Comparison of ENCODE assay signal across 1 cellular context in the genomic region with DNA sequence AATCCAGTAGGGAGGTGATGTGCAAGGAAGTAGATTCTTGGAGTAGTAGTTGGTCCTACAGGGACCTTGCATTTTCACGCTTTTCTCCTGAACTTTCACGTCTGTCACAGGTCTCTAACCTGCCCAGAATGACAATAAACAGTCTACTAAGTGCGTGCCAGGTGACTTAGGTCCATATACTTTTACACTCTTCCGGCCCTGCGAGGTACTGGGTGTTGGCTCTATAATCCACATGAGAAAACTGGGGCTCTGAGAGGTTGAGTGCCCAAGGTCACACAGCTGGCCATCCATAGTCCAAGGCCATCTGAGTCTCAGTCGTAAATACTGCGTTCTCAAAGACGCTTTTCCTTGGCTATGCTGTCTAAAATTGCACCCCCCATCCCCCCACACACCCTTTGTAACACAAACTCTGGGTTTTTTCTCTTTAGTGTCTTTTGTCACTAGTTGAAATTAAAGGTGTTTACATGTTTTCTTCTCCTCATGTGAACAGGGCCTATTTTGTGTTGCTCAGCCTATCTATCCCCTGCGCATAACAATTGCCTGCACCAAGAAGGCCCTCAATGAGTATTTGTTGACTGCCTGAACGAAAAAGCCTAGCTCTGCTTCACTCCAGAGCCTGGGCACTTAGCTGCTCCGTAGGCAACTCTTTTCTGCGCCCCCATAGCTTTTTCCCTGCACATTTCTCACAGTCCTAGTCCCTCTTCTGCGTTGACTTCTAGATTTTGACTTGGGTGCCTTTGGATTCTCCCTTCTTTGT.
TF ChIP-seq lines count a peak whose summit lies in the region.

No MANE protein-coding gene starts in this region.

TF ChIP-seq in HepG2, 621 proteins besides CTCF, POLR2A, EP300 and RAD21 (continued from another document):
- TF ChIP-seq ZNF513 (CRISPR knock-in tag; conservative IDR thresholded peaks at IDR 0.05): no peak
- TF ChIP-seq ZNF335 (CRISPR knock-in tag; IDR thresholded peaks at IDR 0.05): peak; percentile 76
- TF ChIP-seq, protein P1, sequence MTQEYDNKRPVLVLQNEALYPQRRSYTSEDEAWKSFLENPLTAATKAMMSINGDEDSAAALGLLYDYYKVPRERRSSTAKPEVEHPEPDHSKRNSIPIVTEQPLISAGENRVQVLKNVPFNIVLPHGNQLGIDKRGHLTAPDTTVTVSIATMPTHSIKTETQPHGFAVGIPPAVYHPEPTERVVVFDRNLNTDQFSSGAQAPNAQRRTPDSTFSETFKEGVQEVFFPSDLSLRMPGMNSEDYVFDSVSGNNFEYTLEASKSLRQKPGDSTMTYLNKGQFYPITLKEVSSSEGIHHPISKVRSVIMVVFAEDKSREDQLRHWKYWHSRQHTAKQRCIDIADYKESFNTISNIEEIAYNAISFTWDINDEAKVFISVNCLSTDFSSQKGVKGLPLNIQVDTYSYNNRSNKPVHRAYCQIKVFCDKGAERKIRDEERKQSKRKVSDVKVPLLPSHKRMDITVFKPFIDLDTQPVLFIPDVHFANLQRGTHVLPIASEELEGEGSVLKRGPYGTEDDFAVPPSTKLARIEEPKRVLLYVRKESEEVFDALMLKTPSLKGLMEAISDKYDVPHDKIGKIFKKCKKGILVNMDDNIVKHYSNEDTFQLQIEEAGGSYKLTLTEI (CRISPR knock-in tag; conservative IDR thresholded peaks at IDR 0.05): no peak
- no peak; the same call in 1 of the 2 replicates for TF ChIP-seq ETV5 (CRISPR knock-in tag; IDR thresholded peaks at IDR 0.05; ENCODE audit: borderline replicate concordance)
- TF ChIP-seq, protein P2, sequence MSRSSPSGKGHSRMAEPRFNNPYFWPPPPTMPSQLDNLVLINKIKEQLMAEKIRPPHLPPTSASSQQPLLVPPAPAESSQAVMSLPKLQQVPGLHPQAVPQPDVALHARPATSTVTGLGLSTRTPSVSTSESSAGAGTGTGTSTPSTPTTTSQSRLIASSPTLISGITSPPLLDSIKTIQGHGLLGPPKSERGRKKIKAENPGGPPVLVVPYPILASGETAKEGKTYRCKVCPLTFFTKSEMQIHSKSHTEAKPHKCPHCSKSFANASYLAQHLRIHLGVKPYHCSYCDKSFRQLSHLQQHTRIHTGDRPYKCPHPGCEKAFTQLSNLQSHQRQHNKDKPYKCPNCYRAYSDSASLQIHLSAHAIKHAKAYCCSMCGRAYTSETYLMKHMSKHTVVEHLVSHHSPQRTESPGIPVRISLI (CRISPR knock-in tag; IDR thresholded peaks at IDR 0.05; ENCODE audit: borderline replicate concordance): 0 out of 2 replicates have a peak, but pooled peaks have one; percentile 3
- 0 out of 2 replicates have a peak, but pooled peaks have one; percentile 39 for TF ChIP-seq ZNF512B (CRISPR knock-in tag; IDR thresholded peaks at IDR 0.05; ENCODE audit: borderline replicate concordance)
- TF ChIP-seq RARA (CRISPR knock-in tag; IDR thresholded peaks at IDR 0.05): 0 out of 2 replicates have a peak, but pooled peaks have one; percentile 13
- 0 out of 2 replicates have a peak, but pooled peaks have one; percentile 5 for TF ChIP-seq KLF6 (CRISPR knock-in tag; IDR thresholded peaks at IDR 0.05)
- 0 out of 2 replicates have a peak, but pooled peaks have one; percentile 16 for TF ChIP-seq PITX1 (CRISPR knock-in tag; IDR thresholded peaks at IDR 0.05)
- no peak for TF ChIP-seq ZBED4 (CRISPR knock-in tag; IDR thresholded peaks at IDR 0.05; ENCODE audit: borderline replicate concordance)
- TF ChIP-seq MTERF4 (CRISPR knock-in tag; IDR thresholded peaks at IDR 0.05): no peak; the same call in 1 of the 2 replicates
- peak; percentile 59 for TF ChIP-seq GATAD2A (CRISPR knock-in tag; IDR thresholded peaks at IDR 0.05)
- TF ChIP-seq, protein P3, sequence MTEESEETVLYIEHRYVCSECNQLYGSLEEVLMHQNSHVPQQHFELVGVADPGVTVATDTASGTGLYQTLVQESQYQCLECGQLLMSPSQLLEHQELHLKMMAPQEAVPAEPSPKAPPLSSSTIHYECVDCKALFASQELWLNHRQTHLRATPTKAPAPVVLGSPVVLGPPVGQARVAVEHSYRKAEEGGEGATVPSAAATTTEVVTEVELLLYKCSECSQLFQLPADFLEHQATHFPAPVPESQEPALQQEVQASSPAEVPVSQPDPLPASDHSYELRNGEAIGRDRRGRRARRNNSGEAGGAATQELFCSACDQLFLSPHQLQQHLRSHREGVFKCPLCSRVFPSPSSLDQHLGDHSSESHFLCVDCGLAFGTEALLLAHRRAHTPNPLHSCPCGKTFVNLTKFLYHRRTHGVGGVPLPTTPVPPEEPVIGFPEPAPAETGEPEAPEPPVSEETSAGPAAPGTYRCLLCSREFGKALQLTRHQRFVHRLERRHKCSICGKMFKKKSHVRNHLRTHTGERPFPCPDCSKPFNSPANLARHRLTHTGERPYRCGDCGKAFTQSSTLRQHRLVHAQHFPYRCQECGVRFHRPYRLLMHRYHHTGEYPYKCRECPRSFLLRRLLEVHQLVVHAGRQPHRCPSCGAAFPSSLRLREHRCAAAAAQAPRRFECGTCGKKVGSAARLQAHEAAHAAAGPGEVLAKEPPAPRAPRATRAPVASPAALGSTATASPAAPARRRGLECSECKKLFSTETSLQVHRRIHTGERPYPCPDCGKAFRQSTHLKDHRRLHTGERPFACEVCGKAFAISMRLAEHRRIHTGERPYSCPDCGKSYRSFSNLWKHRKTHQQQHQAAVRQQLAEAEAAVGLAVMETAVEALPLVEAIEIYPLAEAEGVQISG (CRISPR knock-in tag; IDR thresholded peaks at IDR 0.05): peak; percentile 16; the same call in 1 of the 2 replicates
- no peak for TF ChIP-seq NCOA5 (CRISPR knock-in tag; IDR thresholded peaks at IDR 0.05)
- TF ChIP-seq KLF16 (CRISPR knock-in tag; IDR thresholded peaks at IDR 0.05): peak in 1 of 2 experiments; percentile 13; a peak in 1 of 4 replicates
- peak; percentile 58 for TF ChIP-seq PAXIP1 (CRISPR knock-in tag; conservative IDR thresholded peaks at IDR 0.05)
TF ChIP-seq in HepG2: peak in this region for 48.
